In genomic region chr6:56725257-56725656, GRCh38 we compare ENCODE assay signal across 21 cellular contexts.
DNase-seq lines count a peak whose midpoint lies in the region; ATAC-seq, FAIRE-seq and TF ChIP-seq lines count a peak whose summit lies in the region.
"Had no signal": no experiment of that assay in that cellular context is flagged by ENCODE, and none has a peak within 500 bp of the region (broad histone marks: within the 10 kb centered on the region; RNA-seq: fewer than 3 reads in every experiment).

No MANE protein-coding gene starts in this region.

- peaks cover 14% of the 10 kb centered on the region for H3K9me3 Mint-ChIP-seq in neural progenitor cell
- H3K9me3 Mint-ChIP-seq: activated naive CD8-positive, alpha-beta T cell treated with anti-CD3 and anti-CD28 coated beads for 36 hours had no signal

- peaks cover 15% of the 10 kb centered on the region for H3K36me3 Mint-ChIP-seq in neural progenitor cell
- H3K36me3 Mint-ChIP-seq: activated naive CD8-positive, alpha-beta T cell treated with anti-CD3 and anti-CD28 coated beads for 36 hours; CD4-positive, CD25-positive, alpha-beta regulatory T cell had no signal

- H3K9me3 ChIP-seq in A549 (no peaks in the 10 kb centered on the region), HCT116 (ENCODE audit: control insufficient read depth in 1 of 2, insufficient read depth in 1 of 2, low read depth in 1 of 2, low read length in 2 of 2) (no peaks in the 10 kb centered on the region), esophagus muscularis mucosa (no peaks in the 10 kb centered on the region), neural progenitor cell (ENCODE audit: low read depth) (peaks cover 4% of the 10 kb centered on the region), colonic mucosa (no peaks in the 10 kb centered on the region)
- H3K9me3 ChIP-seq: HAP-1, thoracic aorta had no signal

- WGBS in A549 (ENCODE audit: missing lambda C conversion rate), result 67% methylated on average over 2 of the region's 2 CpGs
- 77% methylated on average over 2 of the region's 2 CpGs for WGBS in esophagus muscularis mucosa

- no peak for DNase-seq in A549 (ENCODE audit: low read depth in 1 of 2, low spot score in 1 of 2)
- no peak for DNase-seq in HCT116 (ENCODE audit: low read depth, low spot score)
- no peak for DNase-seq in esophagus muscularis mucosa (ENCODE audit: extremely low spot score)
- DNase-seq in neural progenitor cell (ENCODE audit: low spot score), result peak; percentile 13
- DNase-seq in RPMI8226, result no peak
- DNase-seq in activated CD4-positive, alpha-beta T cell treated with anti-CD3 and anti-CD28 coated beads, Interleukin-2, amount 50 U/mL, for 4 hours, result no peak
- no peak for DNase-seq in activated naive CD4-positive, alpha-beta T cell treated with Interleukin-2 at 50 U/mL for 16 hours
- DNase-seq in colonic mucosa, result no peak
- DNase-seq: activated CD8-positive, alpha-beta T cell treated with anti-CD3 and anti-CD28 coated beads, Interleukin-2, amount 10 ng/mL, durations not matched to agents 7 days and 5 days; activated naive CD8-positive, alpha-beta T cell treated with anti-CD3 and anti-CD28 coated beads for 36 hours; activated T-cell treated with anti-CD3 and anti-CD28 coated beads, Interleukin-2, amount 50 U/mL, for 48 hours; CD4-positive, CD25-positive, alpha-beta regulatory T cell; DMS53; KG1; NCI-H1092; NCI-H2081; NCI-H446 treated with DMSO at 0.1 percent for 48 hours; spleen had no signal

- ATAC-seq in A549 (peak in 1 of 2 experiments; percentile 45; a peak in 3 of 6 replicates), HCT116 (peak; percentile 13; the same call in 1 of the 2 replicates)
- ATAC-seq: activated CD8-positive, alpha-beta T cell treated with anti-CD3 and anti-CD28 coated beads, Interleukin-2, amount 10 ng/mL, durations not matched to agents 7 days and 5 days had no signal

- H3K36me3 ChIP-seq in HCT116 (ENCODE audit: control insufficient read depth in 1 of 2, insufficient read depth in 2 of 2, low read length in 2 of 2), result no peaks in the 10 kb centered on the region
- H3K36me3 ChIP-seq in esophagus muscularis mucosa, result no peaks in the 10 kb centered on the region
- H3K36me3 ChIP-seq in neural progenitor cell, result peaks cover 12% of the 10 kb centered on the region
- H3K36me3 ChIP-seq in colonic mucosa, result no peaks in the 10 kb centered on the region
- H3K36me3 ChIP-seq: HAP-1, spleen, thoracic aorta had no signal

- 0 out of 2 replicates have a peak overlapping the region, but pooled peaks have one; percentile 16 for H3K9ac ChIP-seq in HCT116 (ENCODE audit: low read length)
- H3K9ac ChIP-seq in neural progenitor cell, result no peak overlapping the region
- H3K9ac ChIP-seq in colonic mucosa (ENCODE audit: low read depth in 2 of 2, low read length in 2 of 2), result no peak overlapping the region

- H3K4me2 ChIP-seq in A549 (peak overlapping the region; percentile 37; the same call in 2 of the 3 replicates), HCT116 (ENCODE audit: low read length) (peak overlapping the region; percentile 60), neural progenitor cell (peak overlapping the region; percentile 6)

- no peak for TF ChIP-seq EP300 in A549 (IDR thresholded peaks at IDR 0.05)
- TF ChIP-seq EP300 in esophagus muscularis mucosa (IDR thresholded peaks at IDR 0.05), result no peak

- intact Hi-C loops in HCT116 (cut with micrococcal nuclease), result no loop called here
- intact Hi-C loops in esophagus muscularis mucosa (cut with DNase I), result no loop called here
- intact Hi-C loops in colonic mucosa (cut with DNase I), result no loop called here

- H3F3A ChIP-seq in neural progenitor cell (ENCODE audit: low read depth), result peaks cover 3% of the 10 kb centered on the region

- POLR2A ChIA-PET in A549 (lab: Yijun Ruan, JAX), result no interaction called here
- POLR2A ChIA-PET in HCT116 (lab: Charles Lee), result interaction anchor here (4.1 kb wide), 1 partner anchor 9 kb away, joined by 21 read pairs; no protein-coding TSS in a partner anchor

- no peak overlapping the region for H3K4me3 ChIP-seq in A549
- H3K4me3 ChIP-seq in HCT116 (replicated peaks in 1 of 2; ENCODE audit: low read depth in 1 of 2, low read length in 2 of 2), result no peak overlapping the region
- H3K4me3 ChIP-seq in esophagus muscularis mucosa, result no peak overlapping the region
- H3K4me3 ChIP-seq in neural progenitor cell, result no peak overlapping the region
- H3K4me3 ChIP-seq in colonic mucosa, result no peak overlapping the region
- H3K4me3 ChIP-seq: HAP-1, spleen, thoracic aorta had no signal

- TF ChIP-seq CTCF in A549 (IDR thresholded peaks at IDR 0.05), result no peak
- TF ChIP-seq CTCF in HCT116 (IDR thresholded peaks at IDR 0.05 in 2 of 3, conservative IDR thresholded peaks at IDR 0.05 in 1 of 3; ENCODE audit: borderline replicate concordance in 1 of 3, insufficient read depth in 1 of 3, low read depth in 2 of 3, low read length in 2 of 3), result no peak
- TF ChIP-seq CTCF in esophagus muscularis mucosa (IDR thresholded peaks at IDR 0.05), result no peak
- no peak for TF ChIP-seq CTCF in neural progenitor cell (IDR thresholded peaks at IDR 0.05)
- no peak for TF ChIP-seq CTCF in colonic mucosa (IDR thresholded peaks at IDR 0.05)

- no peak for FAIRE-seq in A549 (lab: Jason Lieb, UNC)

- RAD21 ChIA-PET in HCT116 (lab: Charles Lee; ENCODE audit: low non-redundant PET in 1 of 2, low total read pairs in 2 of 2, uncharacterized antibody in 2 of 2, unreplicated experiment in 2 of 2), result no interaction called here

- BruUV-seq in HCT116 (replicated peaks; lab: Mats Ljungman, UMichigan), result no TSS peak

- H3K4me1 ChIP-seq in A549 (peaks cover 66% of the 10 kb centered on the region), HCT116 (ENCODE audit: control insufficient read depth in 1 of 2, insufficient read depth in 2 of 2, low read length in 2 of 2) (peaks cover 69 to 75% of the 10 kb centered on the region in 2 experiments), esophagus muscularis mucosa (peaks cover 40 to 60% (median 51%) of the 10 kb centered on the region in 4 donors), neural progenitor cell (peaks cover 30% of the 10 kb centered on the region), colonic mucosa (no peaks in the 10 kb centered on the region)

- TF ChIP-seq RAD21 in A549 (conservative IDR thresholded peaks at IDR 0.05 in 1 of 2, IDR thresholded peaks at IDR 0.05 in 1 of 2) (no peak), HCT116 (IDR thresholded peaks at IDR 0.05; ENCODE audit: low read depth) (no peak)

- peaks cover 32% of the 10 kb centered on the region for H3K4me1 Mint-ChIP-seq in neural progenitor cell
- H3K4me1 Mint-ChIP-seq: activated naive CD8-positive, alpha-beta T cell treated with anti-CD3 and anti-CD28 coated beads for 36 hours; CD4-positive, CD25-positive, alpha-beta regulatory T cell had no signal

- H3K27me3 ChIP-seq in HCT116 (ENCODE audit: insufficient read depth, low read length), result no peaks in the 10 kb centered on the region
- no peaks in the 10 kb centered on the region for H3K27me3 ChIP-seq in esophagus muscularis mucosa
- no peaks in the 10 kb centered on the region for H3K27me3 ChIP-seq in neural progenitor cell
- no peaks in the 10 kb centered on the region for H3K27me3 ChIP-seq in colonic mucosa
- H3K27me3 ChIP-seq: spleen had no signal

- CTCF ChIA-PET in A549 (lab: Yijun Ruan, JAX), result interaction anchor here (1.1 to 2.1 kb wide), 2 partner anchors 17 to 88 kb away, joined by 3 to 5 read pairs; no protein-coding TSS in a partner anchor
- CTCF ChIA-PET in HCT116 (lab: Charles Lee), result no interaction called here

- H3K4me3 Mint-ChIP-seq in neural progenitor cell, result no peak overlapping the region
- H3K4me3 Mint-ChIP-seq: activated CD8-positive, alpha-beta T cell treated with anti-CD3 and anti-CD28 coated beads, Interleukin-2, amount 10 ng/mL, durations not matched to agents 7 days and 5 days; activated naive CD8-positive, alpha-beta T cell treated with anti-CD3 and anti-CD28 coated beads for 36 hours; brain; CD4-positive, CD25-positive, alpha-beta regulatory T cell had no signal

- H3K27ac ChIP-seq in A549, result peak overlapping the region; percentile 22 to 46; a peak in 1 of 6 replicates
- peak overlapping the region; percentile 82 for H3K27ac ChIP-seq in HCT116 (ENCODE audit: low read depth, low read length)
- peak overlapping the region; percentile 25 to 56 (median 46) for H3K27ac ChIP-seq in esophagus muscularis mucosa (replicated peaks in 1 of 4)
- no peak overlapping the region for H3K27ac ChIP-seq in neural progenitor cell
- no peak overlapping the region for H3K27ac ChIP-seq in colonic mucosa
- H3K27ac ChIP-seq: spleen, thoracic aorta had no signal

- no peak overlapping the region for H3K27ac Mint-ChIP-seq in neural progenitor cell
- H3K27ac Mint-ChIP-seq: activated CD8-positive, alpha-beta T cell treated with anti-CD3 and anti-CD28 coated beads, Interleukin-2, amount 10 ng/mL, durations not matched to agents 7 days and 5 days; activated naive CD8-positive, alpha-beta T cell treated with anti-CD3 and anti-CD28 coated beads for 36 hours; CD4-positive, CD25-positive, alpha-beta regulatory T cell had no signal

- no peaks in the 10 kb centered on the region for H3K9me2 ChIP-seq in HCT116 (ENCODE audit: insufficient read depth)

- no peak for TF ChIP-seq POLR2A in A549 (IDR thresholded peaks at IDR 0.05; ENCODE audit: low read length)
- no peak for TF ChIP-seq POLR2A in HCT116 (IDR thresholded peaks at IDR 0.05; ENCODE audit: borderline replicate concordance, extremely low read depth, insufficient read depth, insufficient read length)
- TF ChIP-seq POLR2A in esophagus muscularis mucosa (IDR thresholded peaks at IDR 0.05; ENCODE audit: low read depth), result no peak

- peaks cover 7% of the 10 kb centered on the region for H3K27me3 Mint-ChIP-seq in neural progenitor cell (ENCODE audit: insufficient read depth, low read depth)
- H3K27me3 Mint-ChIP-seq: brain had no signal

- H2AFZ ChIP-seq in HCT116 (ENCODE audit: low read depth, low read length, poor library complexity, severe bottlenecking), result no peak overlapping the region
- H2AFZ ChIP-seq in neural progenitor cell (replicated peaks), result no peak overlapping the region

- H3K79me2 ChIP-seq in HCT116 (ENCODE audit: insufficient read depth, low read length), result peaks cover 83% of the 10 kb centered on the region
- H3K79me2 ChIP-seq in neural progenitor cell (ENCODE audit: low read depth), result peaks cover 93% of the 10 kb centered on the region

- H4K20me1 ChIP-seq in HCT116 (ENCODE audit: insufficient read depth), result no peaks in the 10 kb centered on the region
- peaks cover 38% of the 10 kb centered on the region for H4K20me1 ChIP-seq in neural progenitor cell (ENCODE audit: low read depth)

TF ChIP-seq in HCT116, 20 proteins besides CTCF, POLR2A, EP300 and RAD21:
- no peak for TF ChIP-seq POLR2AphosphoS5 (IDR thresholded peaks at IDR 0.05; ENCODE audit: low read depth, low read length)
- no peak for TF ChIP-seq EZH2phosphoT487 (IDR thresholded peaks at IDR 0.05; ENCODE audit: borderline replicate concordance)
TF ChIP-seq in HCT116: peak in this region for 0.

Comparison
In these comparisons a context has a peak if more than half of its experiments do, and no peak if none do; other contexts are left out.
1. H3K27ac ChIP-seq: peak in A549 (2 of 2), HCT116 (single experiment) and esophagus muscularis mucosa (4 of 4); none in neural progenitor cell (single experiment) and colonic mucosa (single experiment).
2. H3K4me2 ChIP-seq: peak in every context shown above with its lines; median percentile 60 in HCT116; 37 in A549; 6 in neural progenitor cell.